Comparison of ENCODE assay signal across 9 cellular contexts in the genomic region with DNA sequence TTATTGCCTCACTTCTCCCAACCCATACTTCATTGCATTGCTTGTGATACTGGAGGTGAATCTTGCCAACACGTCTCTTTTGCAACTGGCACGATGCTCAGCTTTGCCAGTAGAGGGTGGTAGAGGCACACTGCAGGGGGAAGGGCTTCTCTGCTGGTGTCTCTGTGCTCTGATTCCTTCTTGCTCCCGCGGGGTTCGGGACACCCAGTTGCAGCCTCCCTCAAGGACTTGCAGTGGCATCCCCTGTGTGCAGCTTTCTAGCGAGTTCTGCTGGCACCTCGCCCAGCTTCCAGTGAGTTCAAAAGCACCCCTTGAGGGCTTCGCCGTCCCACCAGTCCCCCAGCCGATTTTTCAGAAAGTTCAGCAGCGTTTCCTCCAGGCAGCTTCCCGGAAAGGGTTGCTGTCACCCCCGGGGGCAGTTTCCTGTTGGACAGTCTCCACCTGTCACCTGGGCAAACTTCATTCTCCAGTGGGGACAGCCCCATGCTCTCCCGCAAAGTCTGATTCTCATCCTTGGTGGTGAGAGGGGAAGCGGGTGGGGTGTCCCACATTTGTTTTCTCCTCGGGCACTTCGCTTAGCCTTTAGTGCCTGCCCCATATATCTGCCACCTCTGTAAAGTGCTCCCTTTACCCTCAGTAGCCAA. TPM values are rescaled to one million over a fixed set of nuclear protein-coding genes. Genes with fewer than 3 reads are reported as not detected.
A peak's percentile ranks its signal among the peaks of the same experiment; 100 is the strongest.
DNase-seq lines count a peak whose midpoint lies in the region; ATAC-seq, FAIRE-seq and TF ChIP-seq lines count a peak whose summit lies in the region.
"Had no signal": no experiment of that assay in that cellular context is flagged by ENCODE, and none has a peak within 500 bp of the region (broad histone marks: within the 10 kb centered on the region; RNA-seq: fewer than 3 reads in every experiment).

No MANE protein-coding gene starts in this region.

- H2AFZ ChIP-seq in DND-41 (ENCODE audit: low read depth, low read length): peak overlapping the region; percentile 72

- H3K9ac ChIP-seq in DND-41 (ENCODE audit: low read depth, low read length): no peak overlapping the region

- no peaks in the 10 kb centered on the region for H3K36me3 ChIP-seq in DND-41 (ENCODE audit: insufficient read depth, low read length)

- H3K79me2 ChIP-seq in DND-41 (ENCODE audit: insufficient read depth, low read length): no peaks in the 10 kb centered on the region

- H3K4me2 ChIP-seq in DND-41 (ENCODE audit: insufficient read depth, low read length): peak overlapping the region; percentile 28; the same call in 1 of the 2 replicates

- peak; percentile 96 for TF ChIP-seq CTCF in DND-41 (IDR thresholded peaks at IDR 0.05; ENCODE audit: borderline replicate concordance, extremely low read depth, low read length, poor library complexity, severe bottlenecking)
- peak; percentile 87 for TF ChIP-seq CTCF in LNCAP (IDR thresholded peaks at IDR 0.05)

- ATAC-seq in DND-41 (ENCODE audit: insufficient read depth, low read depth) (peak; percentile 90), GM21786 (IDR thresholded peaks at IDR 0.05; ENCODE audit: unreplicated experiment) (peak; percentile 75)

- H4K20me1 ChIP-seq in DND-41 (ENCODE audit: insufficient read depth, low read length): no peaks in the 10 kb centered on the region

- H3K4me1 ChIP-seq in DND-41 (ENCODE audit: insufficient read depth, low read length): peaks cover 6% of the 10 kb centered on the region; the same call in 1 of the 2 replicates

- H3K27me3 ChIP-seq in DND-41 (ENCODE audit: insufficient read depth, low read length, poor library complexity): no peaks in the 10 kb centered on the region

- no peak overlapping the region for H3K27ac ChIP-seq in DND-41 (ENCODE audit: low read length)

- DNase-seq in DND-41 (peak; percentile 68), SHP77 treated with DMSO at 0.1 percent for 48 hours (lab: John Stamatoyannopoulos, UW) (peak; percentile 28), glomerular visceral epithelial cell (ENCODE audit: extremely low spot score) (peak; percentile 25), posterior vena cava (ENCODE audit: low spot score) (peak; percentile 88), urothelium cell line (ENCODE audit: low spot score) (peak; percentile 88)
- peak; percentile 82 for DNase-seq in activated effector memory CD4-positive, alpha-beta T cell treated with anti-CD3 and anti-CD28 coated beads, Interleukin-2, amount 50 U/mL, for 16 hours

- H3K4me3 ChIP-seq in DND-41 (ENCODE audit: low read depth in 1 of 2, low read length in 2 of 2): no peak overlapping the region

- peak; percentile 85 for FAIRE-seq in urothelium cell line (lab: Jason Lieb, UNC)

- intact Hi-C loops in posterior vena cava (cut with DNase I): loop anchor here in 1 of 2 donors (10.0 kb wide), 1 partner anchor 402 kb away; no protein-coding TSS in a partner anchor

- no peaks in the 10 kb centered on the region for H3K9me3 ChIP-seq in DND-41 (ENCODE audit: insufficient read depth, low read length, severe bottlenecking)

RNA-seq across cellular contexts. Expression of gene EN1, which starts 35.4 kb away (rescaled TPM):
- total RNA-seq in posterior vena cava: 1 to 10 TPM; 2.4 to 4.0 TPM
- total RNA-seq: mononuclear cell had no signal

RNA-seq across cellular contexts. Expression of gene MARCO, which starts 59.2 kb away (rescaled TPM):
- total RNA-seq in posterior vena cava: 10 to 100 TPM; 20.5 to 78.2 TPM

Comparison
In these comparisons a context has a peak if more than half of its experiments do, and no peak if none do; other contexts are left out.
1. DNase-seq: peak in every context shown above with its lines; median percentile 88 in posterior vena cava; 88 in urothelium cell line; 82 in activated effector memory CD4-positive, alpha-beta T cell treated with anti-CD3 and anti-CD28 coated beads, Interleukin-2, amount 50 U/mL, for 16 hours; 68 in DND-41; 28 in SHP77 treated with DMSO at 0.1 percent for 48 hours; 25 in glomerular visceral epithelial cell.